10 cellular contexts compared by ENCODE assay signal in genomic region chr19:16376649-16377048, GRCh38. TPM values are rescaled to one million over a fixed set of nuclear protein-coding genes. Genes with fewer than 3 reads are reported as not detected.
DNase-seq lines count a peak whose midpoint lies in the region; ATAC-seq and TF ChIP-seq lines count a peak whose summit lies in the region.
"Had no signal": no experiment of that assay in that cellular context is flagged by ENCODE, and none has a peak within 500 bp of the region (broad histone marks: within the 10 kb centered on the region; RNA-seq: fewer than 3 reads in every experiment).

No MANE protein-coding gene starts in this region.

- peaks cover 14% of the 10 kb centered on the region; the same call in 1 of the 2 replicates for H3K79me2 ChIP-seq in MM.1S (ENCODE audit: low read length)

- DNase-seq in DMS 273 (lab: John Stamatoyannopoulos, UW; ENCODE audit: unreplicated experiment), result peak; percentile 26
- no peak for DNase-seq in DMS 273 treated with DMSO at 0.1 percent for 48 hours (lab: John Stamatoyannopoulos, UW)
- DNase-seq in MM.1S, result no peak
- DNase-seq in colonic mucosa, result no peak
- DNase-seq in progenitor cell of endocrine pancreas (ENCODE audit: low spot score, unreplicated experiment), result no peak
- no peak for DNase-seq in DMS153 (lab: John Stamatoyannopoulos, UW)
- DNase-seq: NCI-H1436 had no signal

- H3K9me3 Mint-ChIP-seq in progenitor cell of endocrine pancreas (ENCODE audit: low read depth), result no peaks in the 10 kb centered on the region
- H3K9me3 Mint-ChIP-seq: dendritic cell treated with granulocyte-macrophage colony-stimulating factor and Interleukin-4, amounts not matched to agents 40 ng/mL and 50 ng/mL, for 4 days had no signal

- H3K4me1 ChIP-seq in MM.1S (ENCODE audit: low read length) (peaks cover 23% of the 10 kb centered on the region), colonic mucosa (peaks cover 9% of the 10 kb centered on the region)

- peaks cover 18% of the 10 kb centered on the region for H3F3A ChIP-seq in MM.1S (ENCODE audit: insufficient read depth, low read length)

- H3K4me1 Mint-ChIP-seq in progenitor cell of endocrine pancreas (ENCODE audit: low read depth), result peaks cover 11% of the 10 kb centered on the region

- H3K9me2 ChIP-seq in MM.1S (replicated peaks; ENCODE audit: insufficient read depth, low read length), result no peaks in the 10 kb centered on the region

- H3K36me3 Mint-ChIP-seq in progenitor cell of endocrine pancreas (ENCODE audit: insufficient read depth), result peaks cover 14% of the 10 kb centered on the region

- H2AFZ ChIP-seq in MM.1S (ENCODE audit: low read length), result no peak overlapping the region

- intact Hi-C loops in colonic mucosa (cut with DNase I), result no loop called here

- no peaks in the 10 kb centered on the region for H4K20me1 ChIP-seq in MM.1S (ENCODE audit: insufficient read depth, low read length)

- H3K27ac ChIP-seq in MM.1S (ENCODE audit: low read length) (no peak overlapping the region), colonic mucosa (no peak overlapping the region)

- no peak overlapping the region for H3K27ac Mint-ChIP-seq in progenitor cell of endocrine pancreas
- H3K27ac Mint-ChIP-seq: dendritic cell treated with granulocyte-macrophage colony-stimulating factor and Interleukin-4, amounts not matched to agents 40 ng/mL and 50 ng/mL, for 4 days had no signal

- TF ChIP-seq CTCF in MM.1S (IDR thresholded peaks at IDR 0.05; ENCODE audit: low read length), result peak; percentile 43
- peak; percentile 25 for TF ChIP-seq CTCF in colonic mucosa (IDR thresholded peaks at IDR 0.05)
- TF ChIP-seq CTCF in progenitor cell of endocrine pancreas (IDR thresholded peaks at IDR 0.05; ENCODE audit: unreplicated experiment), result peak; percentile 56

- H3K4me2 ChIP-seq in MM.1S (ENCODE audit: low read depth, low read length), result no peak overlapping the region

- no peak overlapping the region for H3K4me3 ChIP-seq in MM.1S (ENCODE audit: low read length)
- H3K4me3 ChIP-seq in colonic mucosa, result no peak overlapping the region

- H3K27me3 Mint-ChIP-seq in progenitor cell of endocrine pancreas, result no peaks in the 10 kb centered on the region

- H3K9ac ChIP-seq in MM.1S (ENCODE audit: low read length) (no peak overlapping the region), colonic mucosa (ENCODE audit: low read depth in 2 of 2, low read length in 2 of 2) (no peak overlapping the region)

- H3K4me3 Mint-ChIP-seq in progenitor cell of endocrine pancreas (ENCODE audit: low read depth), result no peak overlapping the region
- H3K4me3 Mint-ChIP-seq: dendritic cell treated with granulocyte-macrophage colony-stimulating factor and Interleukin-4, amounts not matched to agents 40 ng/mL and 50 ng/mL, for 4 days had no signal

- no peaks in the 10 kb centered on the region for H3K36me3 ChIP-seq in MM.1S (replicated peaks; ENCODE audit: insufficient read depth, low read length)
- H3K36me3 ChIP-seq in colonic mucosa, result no peaks in the 10 kb centered on the region

- H3K9me3 ChIP-seq in MM.1S (replicated peaks; ENCODE audit: insufficient read depth, low read length) (no peaks in the 10 kb centered on the region), colonic mucosa (no peaks in the 10 kb centered on the region)

- H3K27me3 ChIP-seq in MM.1S (replicated peaks; ENCODE audit: insufficient read depth, low read length) (no peaks in the 10 kb centered on the region), colonic mucosa (no peaks in the 10 kb centered on the region)

- ATAC-seq in HG03571 (IDR thresholded peaks at IDR 0.05; ENCODE audit: unreplicated experiment), result no peak
- no peak for ATAC-seq in GM18868 (IDR thresholded peaks at IDR 0.05; ENCODE audit: unreplicated experiment)

RNA-seq across cellular contexts. Expression of gene KLF2, which starts 52.0 kb away (rescaled TPM):
- total RNA-seq in colonic mucosa, result 10 to 100 TPM; 12.9 to 18.7 TPM
- total RNA-seq in progenitor cell of endocrine pancreas, result 2.7 TPM in 2 replicates
